1 cellular context compared by ENCODE assay signal in the genomic region with DNA sequence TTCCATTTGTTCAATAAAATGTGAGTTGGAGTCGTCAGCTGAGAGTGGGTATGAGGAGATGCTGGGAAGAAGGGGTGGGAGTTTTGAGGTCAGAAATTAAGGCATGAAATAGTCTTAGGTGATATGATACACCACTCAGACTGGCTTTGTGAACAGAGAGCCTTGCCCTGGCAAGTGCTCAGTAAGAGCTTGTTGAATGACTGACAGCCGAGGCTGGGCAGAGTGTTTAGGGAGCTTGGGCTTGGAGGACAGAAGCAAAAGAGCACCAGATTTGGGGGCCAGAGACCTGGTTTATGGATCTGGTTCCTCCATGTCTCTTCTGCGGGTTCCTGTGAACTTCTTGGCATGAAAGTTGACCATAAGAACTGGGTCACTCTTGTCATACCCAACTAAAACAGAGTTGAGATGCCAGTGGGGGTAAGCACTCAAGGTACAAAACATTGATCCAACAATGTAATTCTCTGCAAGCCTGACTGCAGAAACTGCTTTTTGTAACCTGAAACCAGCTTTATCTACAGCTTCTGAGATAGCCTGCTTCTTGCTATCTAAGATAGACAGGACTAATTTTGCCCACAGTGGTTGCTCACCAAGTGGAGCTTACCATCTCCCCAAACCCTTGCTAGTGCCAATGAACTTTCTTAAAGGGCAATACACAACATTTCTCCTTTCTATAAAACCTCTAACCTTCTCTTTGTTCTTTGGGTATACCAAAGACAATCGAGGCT.
TF ChIP-seq lines count a peak whose summit lies in the region.

No MANE protein-coding gene starts in this region.

TF ChIP-seq in K562, 482 proteins besides CTCF, POLR2A, EP300 and RAD21 (continued from another document):
- TF ChIP-seq, protein P1, sequence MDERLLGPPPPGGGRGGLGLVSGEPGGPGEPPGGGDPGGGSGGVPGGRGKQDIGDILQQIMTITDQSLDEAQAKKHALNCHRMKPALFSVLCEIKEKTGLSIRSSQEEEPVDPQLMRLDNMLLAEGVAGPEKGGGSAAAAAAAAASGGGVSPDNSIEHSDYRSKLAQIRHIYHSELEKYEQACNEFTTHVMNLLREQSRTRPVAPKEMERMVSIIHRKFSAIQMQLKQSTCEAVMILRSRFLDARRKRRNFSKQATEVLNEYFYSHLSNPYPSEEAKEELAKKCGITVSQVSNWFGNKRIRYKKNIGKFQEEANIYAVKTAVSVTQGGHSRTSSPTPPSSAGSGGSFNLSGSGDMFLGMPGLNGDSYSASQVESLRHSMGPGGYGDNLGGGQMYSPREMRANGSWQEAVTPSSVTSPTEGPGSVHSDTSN (CRISPR knock-in tag; IDR thresholded peaks at IDR 0.05; ENCODE audit: low read depth): no peak
- TF ChIP-seq, protein P1 (tag; conservative IDR thresholded peaks at IDR 0.05; ENCODE audit: low read depth): 0 out of 2 replicates have a peak, but pooled peaks have one; percentile 4
- TF ChIP-seq TEAD1 (CRISPR knock-in tag; IDR thresholded peaks at IDR 0.05) (peak in 1 of 2 experiments; percentile 43; a peak in 1 of 4 replicates), ZBTB7A (IDR thresholded peaks at IDR 0.05; ENCODE audit: borderline replicate concordance, control insufficient read depth, low read depth, low read length) (no peak), TCF3 (CRISPR knock-in tag; IDR thresholded peaks at IDR 0.05) (peak; percentile 48), BRD9 (IDR thresholded peaks at IDR 0.05; ENCODE audit: low read depth, partially characterized antibody) (no peak), ELF1 (tag; IDR thresholded peaks at IDR 0.05) (no peak), CEBPG (CRISPR knock-in tag; IDR thresholded peaks at IDR 0.05) (no peak), CEBPG (tag; conservative IDR thresholded peaks at IDR 0.05 in 1 of 2, IDR thresholded peaks at IDR 0.05 in 1 of 2) (no peak), MTA2 (IDR thresholded peaks at IDR 0.05; ENCODE audit: low read depth) (no peak), RCOR1 (IDR thresholded peaks at IDR 0.05; ENCODE audit: borderline replicate concordance in 1 of 2, low read depth in 2 of 2, low read length in 2 of 2) (0 out of 4 replicates have a peak, but pooled peaks of 1 of the 2 experiments have one; percentile 48), JUND (IDR thresholded peaks at IDR 0.05; ENCODE audit: borderline replicate concordance, low read depth, low read length) (0 out of 2 replicates have a peak, but pooled peaks have one; percentile 13), JUND (tag; IDR thresholded peaks at IDR 0.05; ENCODE audit: borderline replicate concordance, low read depth, low read length) (no peak; the same call in 2 of the 3 replicates), CHD1 (IDR thresholded peaks at IDR 0.05; ENCODE audit: low read length) (no peak), HNRNPH1 (optimal IDR thresholded peaks at IDR 0.05; ENCODE audit: low read depth, low read length) (no peak), SMARCA4 (IDR thresholded peaks at IDR 0.05) (peak; percentile 40; the same call in 1 of the 2 replicates), TAF1 (IDR thresholded peaks at IDR 0.05; ENCODE audit: control insufficient read depth, extremely low read depth, insufficient read depth, low read length, severe bottlenecking) (no peak), L3MBTL2 (IDR thresholded peaks at IDR 0.05) (no peak), ZNF644 (tag; IDR thresholded peaks at IDR 0.05; ENCODE audit: low read depth) (no peak), DPF2 (IDR thresholded peaks at IDR 0.05) (peak; percentile 81), CBFA2T3 (IDR thresholded peaks at IDR 0.05) (peak; percentile 57; the same call in 1 of the 2 replicates), HMG20B (CRISPR knock-in tag; IDR thresholded peaks at IDR 0.05) (no peak), SIN3A (IDR thresholded peaks at IDR 0.05; ENCODE audit: borderline replicate concordance in 2 of 2, control insufficient read depth in 1 of 2, low read depth in 2 of 2, low read length in 2 of 2) (no peak), HNRNPUL1 (IDR thresholded peaks at IDR 0.05; ENCODE audit: low read length) (no peak), ERF (CRISPR knock-in tag; IDR thresholded peaks at IDR 0.05) (no peak), LEF1 (IDR thresholded peaks at IDR 0.05) (no peak)
- TF ChIP-seq, protein P2, sequence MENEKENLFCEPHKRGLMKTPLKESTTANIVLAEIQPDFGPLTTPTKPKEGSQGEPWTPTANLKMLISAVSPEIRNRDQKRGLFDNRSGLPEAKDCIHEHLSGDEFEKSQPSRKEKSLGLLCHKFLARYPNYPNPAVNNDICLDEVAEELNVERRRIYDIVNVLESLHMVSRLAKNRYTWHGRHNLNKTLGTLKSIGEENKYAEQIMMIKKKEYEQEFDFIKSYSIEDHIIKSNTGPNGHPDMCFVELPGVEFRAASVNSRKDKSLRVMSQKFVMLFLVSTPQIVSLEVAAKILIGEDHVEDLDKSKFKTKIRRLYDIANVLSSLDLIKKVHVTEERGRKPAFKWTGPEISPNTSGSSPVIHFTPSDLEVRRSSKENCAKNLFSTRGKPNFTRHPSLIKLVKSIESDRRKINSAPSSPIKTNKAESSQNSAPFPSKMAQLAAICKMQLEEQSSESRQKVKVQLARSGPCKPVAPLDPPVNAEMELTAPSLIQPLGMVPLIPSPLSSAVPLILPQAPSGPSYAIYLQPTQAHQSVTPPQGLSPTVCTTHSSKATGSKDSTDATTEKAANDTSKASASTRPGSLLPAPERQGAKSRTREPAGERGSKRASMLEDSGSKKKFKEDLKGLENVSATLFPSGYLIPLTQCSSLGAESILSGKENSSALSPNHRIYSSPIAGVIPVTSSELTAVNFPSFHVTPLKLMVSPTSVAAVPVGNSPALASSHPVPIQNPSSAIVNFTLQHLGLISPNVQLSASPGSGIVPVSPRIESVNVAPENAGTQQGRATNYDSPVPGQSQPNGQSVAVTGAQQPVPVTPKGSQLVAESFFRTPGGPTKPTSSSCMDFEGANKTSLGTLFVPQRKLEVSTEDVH (IDR thresholded peaks at IDR 0.05; ENCODE audit: low read depth, partially characterized antibody): no peak
- TF ChIP-seq, protein P3, sequence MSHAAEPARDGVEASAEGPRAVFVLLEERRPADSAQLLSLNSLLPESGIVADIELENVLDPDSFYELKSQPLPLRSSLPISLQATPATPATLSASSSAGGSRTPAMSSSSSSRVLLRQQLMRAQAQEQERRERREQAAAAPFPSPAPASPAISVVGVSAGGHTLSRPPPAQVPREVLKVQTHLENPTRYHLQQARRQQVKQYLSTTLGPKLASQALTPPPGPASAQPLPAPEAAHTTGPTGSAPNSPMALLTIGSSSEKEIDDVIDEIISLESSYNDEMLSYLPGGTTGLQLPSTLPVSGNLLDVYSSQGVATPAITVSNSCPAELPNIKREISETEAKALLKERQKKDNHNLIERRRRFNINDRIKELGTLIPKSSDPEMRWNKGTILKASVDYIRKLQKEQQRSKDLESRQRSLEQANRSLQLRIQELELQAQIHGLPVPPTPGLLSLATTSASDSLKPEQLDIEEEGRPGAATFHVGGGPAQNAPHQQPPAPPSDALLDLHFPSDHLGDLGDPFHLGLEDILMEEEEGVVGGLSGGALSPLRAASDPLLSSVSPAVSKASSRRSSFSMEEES (CRISPR knock-in tag; IDR thresholded peaks at IDR 0.05): no peak
- TF ChIP-seq, protein P4, sequence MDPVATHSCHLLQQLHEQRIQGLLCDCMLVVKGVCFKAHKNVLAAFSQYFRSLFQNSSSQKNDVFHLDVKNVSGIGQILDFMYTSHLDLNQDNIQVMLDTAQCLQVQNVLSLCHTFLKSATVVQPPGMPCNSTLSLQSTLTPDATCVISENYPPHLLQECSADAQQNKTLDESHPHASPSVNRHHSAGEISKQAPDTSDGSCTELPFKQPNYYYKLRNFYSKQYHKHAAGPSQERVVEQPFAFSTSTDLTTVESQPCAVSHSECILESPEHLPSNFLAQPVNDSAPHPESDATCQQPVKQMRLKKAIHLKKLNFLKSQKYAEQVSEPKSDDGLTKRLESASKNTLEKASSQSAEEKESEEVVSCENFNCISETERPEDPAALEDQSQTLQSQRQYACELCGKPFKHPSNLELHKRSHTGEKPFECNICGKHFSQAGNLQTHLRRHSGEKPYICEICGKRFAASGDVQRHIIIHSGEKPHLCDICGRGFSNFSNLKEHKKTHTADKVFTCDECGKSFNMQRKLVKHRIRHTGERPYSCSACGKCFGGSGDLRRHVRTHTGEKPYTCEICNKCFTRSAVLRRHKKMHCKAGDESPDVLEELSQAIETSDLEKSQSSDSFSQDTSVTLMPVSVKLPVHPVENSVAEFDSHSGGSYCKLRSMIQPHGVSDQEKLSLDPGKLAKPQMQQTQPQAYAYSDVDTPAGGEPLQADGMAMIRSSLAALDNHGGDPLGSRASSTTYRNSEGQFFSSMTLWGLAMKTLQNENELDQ (CRISPR knock-in tag; IDR thresholded peaks at IDR 0.05; ENCODE audit: borderline replicate concordance): no peak
- TF ChIP-seq, protein P5, sequence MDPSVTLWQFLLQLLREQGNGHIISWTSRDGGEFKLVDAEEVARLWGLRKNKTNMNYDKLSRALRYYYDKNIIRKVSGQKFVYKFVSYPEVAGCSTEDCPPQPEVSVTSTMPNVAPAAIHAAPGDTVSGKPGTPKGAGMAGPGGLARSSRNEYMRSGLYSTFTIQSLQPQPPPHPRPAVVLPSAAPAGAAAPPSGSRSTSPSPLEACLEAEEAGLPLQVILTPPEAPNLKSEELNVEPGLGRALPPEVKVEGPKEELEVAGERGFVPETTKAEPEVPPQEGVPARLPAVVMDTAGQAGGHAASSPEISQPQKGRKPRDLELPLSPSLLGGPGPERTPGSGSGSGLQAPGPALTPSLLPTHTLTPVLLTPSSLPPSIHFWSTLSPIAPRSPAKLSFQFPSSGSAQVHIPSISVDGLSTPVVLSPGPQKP (CRISPR knock-in tag; IDR thresholded peaks at IDR 0.05): no peak
- TF ChIP-seq, protein P6, sequence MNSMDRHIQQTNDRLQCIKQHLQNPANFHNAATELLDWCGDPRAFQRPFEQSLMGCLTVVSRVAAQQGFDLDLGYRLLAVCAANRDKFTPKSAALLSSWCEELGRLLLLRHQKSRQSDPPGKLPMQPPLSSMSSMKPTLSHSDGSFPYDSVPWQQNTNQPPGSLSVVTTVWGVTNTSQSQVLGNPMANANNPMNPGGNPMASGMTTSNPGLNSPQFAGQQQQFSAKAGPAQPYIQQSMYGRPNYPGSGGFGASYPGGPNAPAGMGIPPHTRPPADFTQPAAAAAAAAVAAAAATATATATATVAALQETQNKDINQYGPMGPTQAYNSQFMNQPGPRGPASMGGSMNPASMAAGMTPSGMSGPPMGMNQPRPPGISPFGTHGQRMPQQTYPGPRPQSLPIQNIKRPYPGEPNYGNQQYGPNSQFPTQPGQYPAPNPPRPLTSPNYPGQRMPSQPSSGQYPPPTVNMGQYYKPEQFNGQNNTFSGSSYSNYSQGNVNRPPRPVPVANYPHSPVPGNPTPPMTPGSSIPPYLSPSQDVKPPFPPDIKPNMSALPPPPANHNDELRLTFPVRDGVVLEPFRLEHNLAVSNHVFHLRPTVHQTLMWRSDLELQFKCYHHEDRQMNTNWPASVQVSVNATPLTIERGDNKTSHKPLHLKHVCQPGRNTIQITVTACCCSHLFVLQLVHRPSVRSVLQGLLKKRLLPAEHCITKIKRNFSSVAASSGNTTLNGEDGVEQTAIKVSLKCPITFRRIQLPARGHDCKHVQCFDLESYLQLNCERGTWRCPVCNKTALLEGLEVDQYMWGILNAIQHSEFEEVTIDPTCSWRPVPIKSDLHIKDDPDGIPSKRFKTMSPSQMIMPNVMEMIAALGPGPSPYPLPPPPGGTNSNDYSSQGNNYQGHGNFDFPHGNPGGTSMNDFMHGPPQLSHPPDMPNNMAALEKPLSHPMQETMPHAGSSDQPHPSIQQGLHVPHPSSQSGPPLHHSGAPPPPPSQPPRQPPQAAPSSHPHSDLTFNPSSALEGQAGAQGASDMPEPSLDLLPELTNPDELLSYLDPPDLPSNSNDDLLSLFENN (IDR thresholded peaks at IDR 0.05; ENCODE audit: low read depth in 2 of 2, low read length in 2 of 2): no peak
